Comparison of ENCODE assay signal across 26 cellular contexts in genomic region chr10:126731613-126731995, GRCh38.
"Had no signal": no experiment of that assay in that cellular context is flagged by ENCODE, and none has a peak within 500 bp of the region (broad histone marks: within the 10 kb centered on the region; RNA-seq: fewer than 3 reads in every experiment).

No MANE protein-coding gene starts in this region.

- H3K27ac Mint-ChIP-seq: activated CD8-positive, alpha-beta T cell treated with anti-CD3 and anti-CD28 coated beads for 36 hours; activated naive CD8-positive, alpha-beta T cell treated with anti-CD3 and anti-CD28 coated beads, Interleukin-2, amount 10 ng/mL, durations not matched to agents 7 days and 5 days; activated T-helper 2 cell treated with anti-CD3 and anti-CD28 coated beads, Interferon-gamma antibody, Interleukin-2, Interleukin-4, amounts not matched to agents 10 μg/mL and 5 μg/mL and 100 μg/mL, durations not matched to agents 14 hours and 24 hours and 36 hours; naive thymus-derived CD4-positive, alpha-beta T cell; neural progenitor cell; stimulated activated naive CD8-positive, alpha-beta T cell treated with anti-CD3 and anti-CD28 coated beads, Interleukin-15, amount 100 ng/mL, for 72 hours had no signal

- H3K27ac ChIP-seq: body of pancreas, gastrocnemius medialis, neural progenitor cell, prostate gland, thoracic aorta, upper lobe of left lung had no signal

- H3K27me3 Mint-ChIP-seq: activated CD8-positive, alpha-beta T cell treated with anti-CD3 and anti-CD28 coated beads for 36 hours; activated naive CD8-positive, alpha-beta T cell treated with anti-CD3 and anti-CD28 coated beads, Interleukin-2, amount 10 ng/mL, durations not matched to agents 7 days and 5 days; central memory CD8-positive, alpha-beta T cell; stimulated activated naive CD8-positive, alpha-beta T cell treated with anti-CD3 and anti-CD28 coated beads, Interleukin-15, amount 100 ng/mL, for 72 hours had no signal

- H3K9me3 Mint-ChIP-seq: activated CD8-positive, alpha-beta T cell treated with anti-CD3 and anti-CD28 coated beads for 36 hours; activated naive CD8-positive, alpha-beta T cell treated with anti-CD3 and anti-CD28 coated beads, Interleukin-2, amount 10 ng/mL, durations not matched to agents 7 days and 5 days; activated T-helper 2 cell treated with anti-CD3 and anti-CD28 coated beads, Interferon-gamma antibody, Interleukin-2, Interleukin-4, amounts not matched to agents 10 μg/mL and 5 μg/mL and 100 μg/mL, durations not matched to agents 14 hours and 24 hours and 36 hours; neural progenitor cell; stimulated activated naive CD8-positive, alpha-beta T cell treated with anti-CD3 and anti-CD28 coated beads, Interleukin-15, amount 100 ng/mL, for 72 hours had no signal

- H3K27me3 ChIP-seq: body of pancreas, gastrocnemius medialis, neural progenitor cell, upper lobe of left lung had no signal

- H3K36me3 ChIP-seq: gastrocnemius medialis, neural progenitor cell, prostate gland, thoracic aorta, upper lobe of left lung had no signal

- H3K36me3 Mint-ChIP-seq: activated naive CD8-positive, alpha-beta T cell treated with anti-CD3 and anti-CD28 coated beads, Interleukin-2, amount 10 ng/mL, durations not matched to agents 7 days and 5 days; naive thymus-derived CD4-positive, alpha-beta T cell; neural progenitor cell had no signal

- H3K9me3 ChIP-seq: body of pancreas, gastrocnemius medialis, mucosa of descending colon, prostate gland, thoracic aorta, upper lobe of left lung had no signal

- H3K4me3 Mint-ChIP-seq: activated CD8-positive, alpha-beta T cell treated with anti-CD3 and anti-CD28 coated beads for 36 hours; activated naive CD8-positive, alpha-beta T cell treated with anti-CD3 and anti-CD28 coated beads, Interleukin-2, amount 10 ng/mL, durations not matched to agents 7 days and 5 days; central memory CD8-positive, alpha-beta T cell; naive thymus-derived CD4-positive, alpha-beta T cell; neural progenitor cell; stimulated activated naive CD8-positive, alpha-beta T cell treated with anti-CD3 and anti-CD28 coated beads, Interleukin-15, amount 100 ng/mL, for 72 hours had no signal

- ATAC-seq: activated CD8-positive, alpha-beta T cell treated with anti-CD3 and anti-CD28 coated beads for 36 hours; body of pancreas; gastrocnemius medialis; mucosa of descending colon; naive thymus-derived CD4-positive, alpha-beta T cell; SK-N-SH treated with all-trans-retinoic acid at 6 μM for 48 hours; stimulated activated naive CD8-positive, alpha-beta T cell treated with anti-CD3 and anti-CD28 coated beads, Interleukin-15, amount 100 ng/mL, for 72 hours had no signal

- DNase-seq: activated CD4-positive, alpha-beta T cell treated with anti-CD3 and anti-CD28 coated beads for 48 hours; activated CD4-positive, CD25-positive, alpha-beta regulatory T cell; activated CD8-positive, alpha-beta T cell treated with anti-CD3 and anti-CD28 coated beads for 36 hours; activated naive CD4-positive, alpha-beta T cell treated with Interleukin-2 at 50 U/mL for 16 hours; activated naive CD8-positive, alpha-beta T cell treated with anti-CD3 and anti-CD28 coated beads, Interleukin-2, amount 10 ng/mL, durations not matched to agents 7 days and 5 days; activated T-cell treated with anti-CD3 and anti-CD28 coated beads, Interleukin-2, amount 50 U/mL, for 1 hour; body of pancreas; cortex of kidney; effector CD4-positive, alpha-beta T cell; gastrocnemius medialis; kidney glomerular epithelial cell; mesenchymal stem cell; mucosa of descending colon; naive thymus-derived CD4-positive, alpha-beta T cell; right cardiac atrium; stimulated activated naive CD8-positive, alpha-beta T cell treated with anti-CD3 and anti-CD28 coated beads, Interleukin-15, amount 100 ng/mL, for 72 hours; T-helper 1 cell; T-helper 9 cell; upper lobe of left lung had no signal

- H3K4me1 Mint-ChIP-seq: activated naive CD8-positive, alpha-beta T cell treated with anti-CD3 and anti-CD28 coated beads, Interleukin-2, amount 10 ng/mL, durations not matched to agents 7 days and 5 days; central memory CD8-positive, alpha-beta T cell; naive thymus-derived CD4-positive, alpha-beta T cell; neural progenitor cell; stimulated activated naive CD8-positive, alpha-beta T cell treated with anti-CD3 and anti-CD28 coated beads, Interleukin-15, amount 100 ng/mL, for 72 hours had no signal

- H3K4me1 ChIP-seq: body of pancreas, gastrocnemius medialis, prostate gland had no signal

- H3K4me3 ChIP-seq: body of pancreas, gastrocnemius medialis, mucosa of descending colon, neural progenitor cell, prostate gland, skin epidermis, thoracic aorta, upper lobe of left lung had no signal
